16 cellular contexts compared by ENCODE assay signal in the genomic region with DNA sequence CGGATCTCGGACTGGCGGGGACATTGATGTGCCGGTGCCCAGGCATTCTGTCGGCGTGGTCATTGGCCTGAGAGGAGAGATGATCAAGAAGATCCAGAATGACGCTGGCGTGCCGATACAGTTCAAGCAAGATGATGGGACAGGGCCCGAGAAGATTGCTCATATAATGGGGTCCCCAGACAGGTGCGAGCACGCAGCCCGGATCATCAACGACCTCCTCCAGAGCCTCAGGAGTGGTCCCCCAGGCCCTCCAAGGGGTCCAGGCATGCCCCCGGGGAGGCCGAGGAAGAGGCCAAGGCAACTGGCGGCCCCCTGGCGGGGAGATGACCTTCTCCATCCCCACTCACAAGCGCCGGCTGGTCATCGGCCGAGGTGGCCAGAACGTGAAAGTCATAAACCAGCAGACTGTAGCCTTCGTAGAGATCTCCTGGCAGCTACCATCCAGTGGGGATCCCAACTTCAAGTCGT.
A peak's percentile ranks its signal among the peaks of the same experiment; 100 is the strongest.
DNase-seq lines count a peak whose midpoint lies in the region; ATAC-seq and TF ChIP-seq lines count a peak whose summit lies in the region.
"Had no signal": no experiment of that assay in that cellular context is flagged by ENCODE, and none has a peak within 500 bp of the region (broad histone marks: within the 10 kb centered on the region; RNA-seq: fewer than 3 reads in every experiment).

No MANE protein-coding gene starts in this region.

- ATAC-seq in HG02938 (IDR thresholded peaks at IDR 0.05; ENCODE audit: unreplicated experiment) (no peak), GM18909 (IDR thresholded peaks at IDR 0.05; ENCODE audit: poor library complexity, unreplicated experiment) (no peak)

- no peaks in the 10 kb centered on the region for H3K9me3 ChIP-seq in iPS-15b (ENCODE audit: control insufficient read depth, insufficient read depth, low read length)
- H3K9me3 ChIP-seq: Caco-2 had no signal

- DNase-seq in GM10248 (ENCODE audit: extremely low spot score) (peak; percentile 10), RWPE1 (ENCODE audit: low spot score) (no peak), mesenteric fat pad (ENCODE audit: low spot score) (peak; percentile 87)
- no peak for DNase-seq in stimulated activated CD4-positive, alpha-beta T cell treated with anti-CD3 and anti-CD28 coated beads, Interleukin-4, amount 100 ng/mL, for 1 hour
- DNase-seq in activated T-cell treated with anti-CD3 and anti-CD28 coated beads, Interleukin-2, amount 50 U/mL, for 1 hour = no peak
- DNase-seq: AML-193; CD4-positive, alpha-beta T cell; HCEC 1CT; HFFc6 had no signal

- POLR2A ChIA-PET in GM10248 (lab: Yijun Ruan, JAX) (no interaction called here), RWPE1 (lab: Yijun Ruan, JAX; ENCODE audit: low non-redundant PET) (no interaction called here)

- CTCF ChIA-PET in GM10248 (lab: Yijun Ruan, JAX) (no interaction called here), RWPE1 (lab: Yijun Ruan, JAX) (no interaction called here)

- no peak overlapping the region for H3K9ac ChIP-seq in iPS-15b (ENCODE audit: low read depth, low read length)

- no peaks in the 10 kb centered on the region for H3K36me3 ChIP-seq in iPS-15b (ENCODE audit: control insufficient read depth, insufficient read depth, low read length)

- H3K27me3 ChIP-seq in iPS-15b (ENCODE audit: control insufficient read depth, insufficient read depth, low read length) = peaks cover 6% of the 10 kb centered on the region

- no peaks in the 10 kb centered on the region for H3K4me1 ChIP-seq in iPS-15b (ENCODE audit: control insufficient read depth, insufficient read depth, low read length)
- H3K4me1 ChIP-seq: Caco-2 had no signal

- H3K27ac ChIP-seq in RWPE1 = peak overlapping the region; percentile 11
- H3K27ac ChIP-seq: 22Rv1, C4-2B had no signal

- TF ChIP-seq CTCF in GM10248 (IDR thresholded peaks at IDR 0.05; ENCODE audit: control extremely low read depth, extremely low read depth, low read depth, missing control alignments) (no peak), RWPE1 (conservative IDR thresholded peaks at IDR 0.05; ENCODE audit: low read depth) (no peak)

- H3K4me3 ChIP-seq in iPS-15b (ENCODE audit: low read depth, low read length) = peak overlapping the region; percentile 37
- H3K4me3 ChIP-seq: A549 had no signal

Comparison
In these comparisons a context has a peak if more than half of its experiments do, and no peak if none do; other contexts are left out.
1. DNase-seq: peak in GM10248 (single experiment) and mesenteric fat pad (single experiment); none in RWPE1 (single experiment), stimulated activated CD4-positive, alpha-beta T cell treated with anti-CD3 and anti-CD28 coated beads, Interleukin-4, amount 100 ng/mL, for 1 hour (single experiment) and activated T-cell treated with anti-CD3 and anti-CD28 coated beads, Interleukin-2, amount 50 U/mL, for 1 hour (single experiment).